Comparison of ENCODE assay signal across 29 cellular contexts in genomic region chr15:74305687-74306086, GRCh38.
"Had no signal": no experiment of that assay in that cellular context is flagged by ENCODE, and none has a peak within 500 bp of the region (broad histone marks: within the 10 kb centered on the region; RNA-seq: fewer than 3 reads in every experiment).

No MANE protein-coding gene starts in this region.

- H3K9me3 ChIP-seq: esophagus muscularis mucosa, gastrocnemius medialis, heart left ventricle had no signal

- H3K4me3 ChIP-seq: esophagus muscularis mucosa, gastrocnemius medialis, heart left ventricle had no signal

- H3K9me3 Mint-ChIP-seq: activated CD4-positive, alpha-beta memory T cell treated with anti-CD3 and anti-CD28 coated beads, Interleukin-2, amount 10 ng/mL, durations not matched to agents 7 days and 5 days; activated CD4-positive, alpha-beta T cell treated with anti-CD3 and anti-CD28 coated beads, Interleukin-2, amount 10 ng/mL, durations not matched to agents 7 days and 5 days; activated naive CD4-positive, alpha-beta T cell treated with anti-CD3 and anti-CD28 coated beads, Interleukin-2, amount 10 ng/mL, durations not matched to agents 7 days and 5 days; activated naive CD4-positive, alpha-beta T cell treated with anti-CD3 and anti-CD28 coated beads, Interleukin-2, amount 50 U/mL, for 72 hours; activated naive CD8-positive, alpha-beta T cell treated with anti-CD3 and anti-CD28 coated beads, Interleukin-2, amount 10 ng/mL, durations not matched to agents 7 days and 5 days; activated T-cell treated with anti-CD3 and anti-CD28 coated beads, Interleukin-2, amount 50 U/mL, for 24 hours; activated T-cell treated with anti-CD3 and anti-CD28 coated beads, Interleukin-2, amount 50 U/mL, for 72 hours; effector memory CD8-positive, alpha-beta T cell; WTC11 had no signal

- H3K36me3 Mint-ChIP-seq: activated naive CD4-positive, alpha-beta T cell treated with anti-CD3 and anti-CD28 coated beads, Interleukin-2, amount 10 ng/mL, durations not matched to agents 7 days and 5 days; activated naive CD4-positive, alpha-beta T cell treated with anti-CD3 and anti-CD28 coated beads, Interleukin-2, amount 50 U/mL, for 72 hours; activated naive CD8-positive, alpha-beta T cell treated with anti-CD3 and anti-CD28 coated beads, Interleukin-2, amount 10 ng/mL, durations not matched to agents 7 days and 5 days; WTC11 had no signal

- H3K36me3 ChIP-seq: esophagus muscularis mucosa, gastrocnemius medialis, heart left ventricle had no signal

- H3K4me1 ChIP-seq: esophagus muscularis mucosa, foreskin keratinocyte, gastrocnemius medialis had no signal

- DNase-seq: activated CD4-positive, alpha-beta memory T cell treated with anti-CD3 and anti-CD28 coated beads, Interleukin-2, amount 10 ng/mL, durations not matched to agents 7 days and 5 days; activated CD4-positive, alpha-beta T cell treated with anti-CD3 and anti-CD28 coated beads for 1 hour; activated CD4-positive, alpha-beta T cell treated with anti-CD3 and anti-CD28 coated beads for 4 hours; activated CD4-positive, alpha-beta T cell treated with anti-CD3 and anti-CD28 coated beads, Interleukin-2, amount 10 ng/mL, durations not matched to agents 7 days and 5 days; activated CD4-positive, alpha-beta T cell treated with anti-CD3 and anti-CD28 coated beads, Interleukin-2, amount 50 U/mL, for 4 hours; activated CD8-positive, alpha-beta memory T cell treated with anti-CD3 and anti-CD28 coated beads, Interleukin-2, amount 50 U/mL, for 48 hours; activated gamma-delta T cell; activated naive CD4-positive, alpha-beta T cell; activated naive CD4-positive, alpha-beta T cell treated with anti-CD3 and anti-CD28 coated beads, Interleukin-2, amount 10 ng/mL, durations not matched to agents 7 days and 5 days; activated naive CD8-positive, alpha-beta T cell treated with anti-CD3 and anti-CD28 coated beads, Interleukin-2, amount 10 ng/mL, durations not matched to agents 7 days and 5 days; activated T-cell treated with anti-CD3 and anti-CD28 coated beads for 4 hours; activated T-cell treated with anti-CD3 and anti-CD28 coated beads, Interleukin-2, amount 50 U/mL, for 24 hours; activated T-cell treated with anti-CD3 and anti-CD28 coated beads, Interleukin-2, amount 50 U/mL, for 72 hours; caudate nucleus; cortex of kidney; dermis blood vessel endothelial cell; effector CD4-positive, alpha-beta T cell; effector memory CD8-positive, alpha-beta T cell; erythroblast; foreskin keratinocyte; gastrocnemius medialis; glutamatergic neuron; heart left ventricle; T-helper 2 cell had no signal

- H3K27ac Mint-ChIP-seq: activated CD4-positive, alpha-beta memory T cell treated with anti-CD3 and anti-CD28 coated beads, Interleukin-2, amount 10 ng/mL, durations not matched to agents 7 days and 5 days; activated CD4-positive, alpha-beta T cell treated with anti-CD3 and anti-CD28 coated beads, Interleukin-2, amount 10 ng/mL, durations not matched to agents 7 days and 5 days; activated naive CD4-positive, alpha-beta T cell treated with anti-CD3 and anti-CD28 coated beads, Interleukin-2, amount 10 ng/mL, durations not matched to agents 7 days and 5 days; activated naive CD4-positive, alpha-beta T cell treated with anti-CD3 and anti-CD28 coated beads, Interleukin-2, amount 50 U/mL, for 72 hours; activated naive CD8-positive, alpha-beta T cell treated with anti-CD3 and anti-CD28 coated beads, Interleukin-2, amount 10 ng/mL, durations not matched to agents 7 days and 5 days; activated T-cell treated with anti-CD3 and anti-CD28 coated beads, Interleukin-2, amount 50 U/mL, for 24 hours; activated T-cell treated with anti-CD3 and anti-CD28 coated beads, Interleukin-2, amount 50 U/mL, for 72 hours; effector memory CD8-positive, alpha-beta T cell; WTC11 had no signal

- H3K4me1 Mint-ChIP-seq: activated CD4-positive, alpha-beta memory T cell treated with anti-CD3 and anti-CD28 coated beads, Interleukin-2, amount 10 ng/mL, durations not matched to agents 7 days and 5 days; activated CD4-positive, alpha-beta T cell treated with anti-CD3 and anti-CD28 coated beads, Interleukin-2, amount 10 ng/mL, durations not matched to agents 7 days and 5 days; activated naive CD4-positive, alpha-beta T cell treated with anti-CD3 and anti-CD28 coated beads, Interleukin-2, amount 10 ng/mL, durations not matched to agents 7 days and 5 days had no signal

- ATAC-seq: activated naive CD4-positive, alpha-beta T cell treated with anti-CD3 and anti-CD28 coated beads, Interleukin-2, amount 50 U/mL, for 72 hours; activated T-cell treated with anti-CD3 and anti-CD28 coated beads, Interleukin-2, amount 50 U/mL, for 72 hours; effector memory CD8-positive, alpha-beta T cell; foreskin keratinocyte; gastrocnemius medialis; heart left ventricle; WTC11 had no signal

- H3K27ac ChIP-seq: esophagus muscularis mucosa, foreskin keratinocyte, gastrocnemius medialis, heart left ventricle had no signal

- H3K4me3 Mint-ChIP-seq: activated CD4-positive, alpha-beta memory T cell treated with anti-CD3 and anti-CD28 coated beads, Interleukin-2, amount 10 ng/mL, durations not matched to agents 7 days and 5 days; activated CD4-positive, alpha-beta T cell treated with anti-CD3 and anti-CD28 coated beads, Interleukin-2, amount 10 ng/mL, durations not matched to agents 7 days and 5 days; activated naive CD4-positive, alpha-beta T cell treated with anti-CD3 and anti-CD28 coated beads, Interleukin-2, amount 10 ng/mL, durations not matched to agents 7 days and 5 days; activated naive CD8-positive, alpha-beta T cell treated with anti-CD3 and anti-CD28 coated beads, Interleukin-2, amount 10 ng/mL, durations not matched to agents 7 days and 5 days; activated T-cell treated with anti-CD3 and anti-CD28 coated beads, Interleukin-2, amount 50 U/mL, for 24 hours; activated T-cell treated with anti-CD3 and anti-CD28 coated beads, Interleukin-2, amount 50 U/mL, for 72 hours; effector memory CD8-positive, alpha-beta T cell; WTC11 had no signal

- FAIRE-seq: astrocyte, colon had no signal
